ENCODE assay signal across 8 cellular contexts in the genomic region with DNA sequence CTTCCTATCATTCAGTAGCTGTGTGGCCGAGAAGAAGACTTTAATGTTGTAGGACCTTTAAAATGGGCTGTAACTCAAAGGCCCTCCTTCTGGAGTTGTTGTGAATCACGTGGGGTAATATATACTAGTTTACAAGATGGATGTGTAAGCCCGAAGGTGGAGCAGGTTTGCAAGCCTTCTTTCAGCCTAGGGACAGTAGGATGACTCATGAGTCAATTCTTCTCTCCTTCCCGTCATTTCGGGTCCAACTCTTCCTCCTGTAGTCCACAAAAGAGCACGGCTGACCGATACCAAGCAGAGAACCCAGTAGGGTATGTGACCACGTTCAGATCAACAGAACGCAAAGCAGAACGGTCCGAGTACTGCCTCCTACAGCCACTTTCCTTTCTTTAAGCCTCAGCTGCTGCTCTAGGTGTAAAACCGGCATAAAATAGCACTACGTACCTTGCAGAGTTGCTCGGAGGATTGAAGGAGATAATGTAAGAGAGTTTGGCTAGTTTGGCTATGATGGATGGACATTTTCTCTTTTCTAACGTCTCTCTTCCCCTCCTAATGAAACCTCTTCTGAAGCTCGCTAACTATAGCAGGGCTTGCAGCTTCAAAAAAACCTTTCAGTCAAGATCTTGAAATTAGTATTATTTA. TPM values are rescaled to one million over a fixed set of nuclear protein-coding genes. Genes with fewer than 3 reads are reported as not detected.
DNase-seq lines count a peak whose midpoint lies in the region; ATAC-seq and TF ChIP-seq lines count a peak whose summit lies in the region.

No MANE protein-coding gene starts in this region.

- WGBS in prostate gland = 4% methylated on average over 16 of the region's 16 CpGs

- peaks cover 34% of the 10 kb centered on the region for H3K79me2 ChIP-seq in PC-9 (ENCODE audit: low read depth)

- H2AFZ ChIP-seq in PC-9 = peak overlapping the region; percentile 92

- H3K27ac ChIP-seq in PC-9 (peak overlapping the region; percentile 94), prostate gland (peak overlapping the region; percentile 88 to 91)

- peaks cover 21% of the 10 kb centered on the region for H3K4me1 ChIP-seq in PC-9 (replicated peaks; ENCODE audit: insufficient read depth)
- H3K4me1 ChIP-seq in prostate gland (replicated peaks) = no peaks in the 10 kb centered on the region

- H4K20me1 ChIP-seq in PC-9 (ENCODE audit: insufficient read depth) = no peaks in the 10 kb centered on the region

- DNase-seq in CD14-positive monocyte (ENCODE audit: low spot score) (peak; percentile 59), PC-9 (peak; percentile 40 to 87), glomerular visceral epithelial cell (ENCODE audit: extremely low spot score) (peak; percentile 67), prostate gland (ENCODE audit: low spot score) (peak; percentile 54), amniotic stem cell (lab: John Stamatoyannopoulos, UW) (no peak)
- peak; percentile 32 for DNase-seq in activated effector memory CD4-positive, alpha-beta T cell treated with Interleukin-2 at 50 U/mL for 16 hours

- H3K36me3 Mint-ChIP-seq in CD14-positive monocyte = peaks cover 10 to 19% of the 10 kb centered on the region in 2 donors

- H3K4me3 Mint-ChIP-seq in CD14-positive monocyte = peak overlapping the region; percentile 96 to 98

- peak; percentile 22 for TF ChIP-seq POLR2A in prostate gland (IDR thresholded peaks at IDR 0.05)

- POLR2A ChIA-PET in PC-9 (lab: Charles Lee; ENCODE audit: unreplicated experiment) = interaction anchor here (0.6 to 0.7 kb wide), 2 partner anchors 11 to 30 kb away, joined by 3 to 5 read pairs; no protein-coding TSS in a partner anchor

- intact Hi-C loops in CD14-positive monocyte (cut with micrococcal nuclease) = no loop called here
- intact Hi-C loops in PC-9 (cut with micrococcal nuclease; ENCODE audit: unreplicated experiment) = loop anchor here (1.0 to 10.0 kb wide), 2 partner anchors 60 to 154 kb away; a partner anchor contains a TSS
- intact Hi-C loops in prostate gland (cut with DNase I) = no loop called here

- TF ChIP-seq CTCF in CD14-positive monocyte (IDR thresholded peaks at IDR 0.05) = no peak
- no peak for TF ChIP-seq CTCF in PC-9 (conservative IDR thresholded peaks at IDR 0.05)
- no peak for TF ChIP-seq CTCF in prostate gland (IDR thresholded peaks at IDR 0.05)

- peak overlapping the region; percentile 81 to 98 (median 96) for H3K27ac Mint-ChIP-seq in CD14-positive monocyte

- H3K4me3 ChIP-seq in PC-9 = peak overlapping the region; percentile 87
- H3K4me3 ChIP-seq in prostate gland = peak overlapping the region; percentile 82 to 88

- peaks cover 0 to 1% (median 1%) of the 10 kb centered on the region in 3 donors for H3K27me3 Mint-ChIP-seq in CD14-positive monocyte (ENCODE audit: low read depth in 3 of 3)

- H3K27me3 ChIP-seq in PC-9 (ENCODE audit: insufficient read depth, low read depth) = no peaks in the 10 kb centered on the region
- no peaks in the 10 kb centered on the region for H3K27me3 ChIP-seq in prostate gland (replicated peaks; ENCODE audit: insufficient read depth)

- H3F3A ChIP-seq in PC-9 (ENCODE audit: insufficient read depth, low read depth) = peaks cover 31% of the 10 kb centered on the region

- H3K36me3 ChIP-seq in PC-9 (ENCODE audit: low read depth) = no peaks in the 10 kb centered on the region
- H3K36me3 ChIP-seq in prostate gland = no peaks in the 10 kb centered on the region

- H3K9me3 ChIP-seq in PC-9 (ENCODE audit: insufficient read depth, low read depth) (no peaks in the 10 kb centered on the region), prostate gland (no peaks in the 10 kb centered on the region)

- H3K4me2 ChIP-seq in PC-9 = peak overlapping the region; percentile 88

- ATAC-seq in GM19035 (IDR thresholded peaks at IDR 0.05; ENCODE audit: unreplicated experiment) (peak; percentile 21), HG03442 (IDR thresholded peaks at IDR 0.05; ENCODE audit: unreplicated experiment) (peak; percentile 24)

- no TSS peak for BruUV-seq in PC-9 (replicated peaks; lab: Mats Ljungman, UMichigan)

- H3K4me1 Mint-ChIP-seq in CD14-positive monocyte = peaks cover 33% of the 10 kb centered on the region

- no peaks in the 10 kb centered on the region for H3K9me2 ChIP-seq in PC-9 (ENCODE audit: insufficient read depth)

- CTCF ChIA-PET in PC-9 (lab: Charles Lee) = interaction anchor here (1.4 kb wide), 1 partner anchor 89 kb away, joined by 3 read pairs; no protein-coding TSS in a partner anchor

- H3K9me3 Mint-ChIP-seq in CD14-positive monocyte = no peaks in the 10 kb centered on the region

RNA-seq across cellular contexts. Expression of a gene that starts 1.3 kb away (rescaled TPM):
- polyA plus RNA-seq in CD14-positive monocyte = 10 to 100 TPM in 1 of 2 donors, 1 to 10 TPM in 1; 6.6 to 14.5 TPM
- total RNA-seq in PC-9 (2021) (32.4 and 38.9 TPM in 2 replicates), prostate gland (10 to 100 TPM; 40.6 to 55.7 TPM)
